Comparison of ENCODE assay signal across 12 cellular contexts in genomic region chr5:138273834-138274188, GRCh38. TPM values are rescaled to one million over a fixed set of nuclear protein-coding genes. Genes with fewer than 3 reads are reported as not detected.
DNase-seq lines count a peak whose midpoint lies in the region; ATAC-seq, FAIRE-seq and TF ChIP-seq lines count a peak whose summit lies in the region.
"Had no signal": no experiment of that assay in that cellular context is flagged by ENCODE, and none has a peak within 500 bp of the region (broad histone marks: within the 10 kb centered on the region; RNA-seq: fewer than 3 reads in every experiment).

No MANE protein-coding gene starts in this region.

- peak overlapping the region; percentile 84 for H3K4me2 ChIP-seq in GM12878 (ENCODE audit: control insufficient read depth, insufficient read depth)
- H3K4me2 ChIP-seq in mesenchymal stem cell (ENCODE audit: low read length, poor library complexity, severe bottlenecking) = peak overlapping the region; percentile 75

- TF ChIP-seq RAD21 in GM12878 (IDR thresholded peaks at IDR 0.05; ENCODE audit: insufficient read depth, low read depth, low read length) = no peak

- H3K79me2 ChIP-seq in GM12878 (ENCODE audit: control insufficient read depth, insufficient read depth, low read length) = no peaks in the 10 kb centered on the region

- BruUV-seq in GM12878 (replicated peaks; lab: Mats Ljungman, UMichigan) = no TSS peak

- ATAC-seq in heart right ventricle (no peak), GM12878 (no peak), GM18498 (IDR thresholded peaks at IDR 0.05; ENCODE audit: unreplicated experiment) (no peak)

- FAIRE-seq in GM12878 (lab: Jason Lieb, UNC) = no peak

- RAD21 ChIA-PET in GM12878 (lab: Charles Lee; ENCODE audit: unreplicated experiment) = no interaction called here

- peaks cover 0 to 28% (median 8%) of the 10 kb centered on the region in 9 donors for H3K4me1 ChIP-seq in heart right ventricle
- H3K4me1 ChIP-seq in GM12878 (ENCODE audit: control insufficient read depth, insufficient read depth, low read length) = no peaks in the 10 kb centered on the region; the same call in 1 of the 2 replicates
- H3K4me1 ChIP-seq in mesenchymal stem cell (ENCODE audit: control insufficient read depth, insufficient read depth, low read depth, low read length) = peaks cover 7% of the 10 kb centered on the region
- peaks cover 0 to 18% (median 6%) of the 10 kb centered on the region in 4 donors for H3K4me1 ChIP-seq in tibial nerve

- H3K14ac ChIP-seq in mesenchymal stem cell (ENCODE audit: low read length in 2 of 2) = peak overlapping the region in 1 of 2 experiments; percentile 94

- TF ChIP-seq EP300 in GM12878 (IDR thresholded peaks at IDR 0.05; ENCODE audit: borderline replicate concordance in 1 of 2, control insufficient read depth in 1 of 2, low read depth in 2 of 2, low read length in 2 of 2) (no peak), tibial nerve (IDR thresholded peaks at IDR 0.05) (no peak)

- TF ChIP-seq CTCF in heart right ventricle (IDR thresholded peaks at IDR 0.05) (no peak), GM12878 (IDR thresholded peaks at IDR 0.05 in 2 of 3, conservative IDR thresholded peaks at IDR 0.05 in 1 of 3; ENCODE audit: control insufficient read depth in 2 of 3, extremely low read depth in 1 of 3, insufficient read depth in 1 of 3, low read depth in 3 of 3, low read length in 3 of 3) (no peak), tibial nerve (IDR thresholded peaks at IDR 0.05) (no peak)

- POLR2A ChIA-PET in GM12878 (lab: Charles Lee) = no interaction called here

- H2AK5ac ChIP-seq in mesenchymal stem cell (ENCODE audit: low read length, severe bottlenecking) = no peak overlapping the region

- DNase-seq in heart right ventricle (no peak), cardiac septum (ENCODE audit: low spot score) (no peak), GM12878 (ENCODE audit: low read depth, low spot score) (no peak), mesenchymal stem cell (no peak), tibial nerve (ENCODE audit: low spot score in 2 of 2) (no peak), T-helper 9 cell (no peak)
- DNase-seq in effector CD8-positive, alpha-beta T cell (lab: John Stamatoyannopoulos, UW) = no peak
- DNase-seq: activated CD8-positive, alpha-beta memory T cell treated with anti-CD3 and anti-CD28 coated beads, Interleukin-2, amount 10 ng/mL, durations not matched to agents 7 days and 5 days; NCI-H1092; occipital lobe had no signal

- no peak overlapping the region for H4K91ac ChIP-seq in mesenchymal stem cell (ENCODE audit: low read length)

- H3K9ac ChIP-seq in GM12878 (ENCODE audit: control insufficient read depth, insufficient read depth, low read length) (no peak overlapping the region), mesenchymal stem cell (ENCODE audit: low read length) (no peak overlapping the region)

- peak overlapping the region; percentile 71 for H4K8ac ChIP-seq in mesenchymal stem cell (ENCODE audit: low read length)

- SMC1A ChIA-PET in GM12878 (lab: Charles Lee; ENCODE audit: uncharacterized antibody, unreplicated experiment) = no interaction called here

- CTCF ChIA-PET in GM12878 (lab: Yijun Ruan, JAX) = no interaction called here

- H2AFZ ChIP-seq in GM12878 (ENCODE audit: control insufficient read depth, low read depth, low read length) (peak overlapping the region; percentile 29), mesenchymal stem cell (ENCODE audit: low read depth, low read length) (no peak overlapping the region)

- intact Hi-C loops in heart right ventricle (cut with DNase I) = no loop called here
- intact Hi-C loops in cardiac septum (cut with DNase I) = no loop called here
- intact Hi-C loops in GM12878 (cut with micrococcal nuclease; ENCODE audit: unreplicated experiment) = no loop called here

- TF ChIP-seq POLR2A in GM12878 (IDR thresholded peaks at IDR 0.05; ENCODE audit: low read depth, low read length) (no peak), tibial nerve (IDR thresholded peaks at IDR 0.05) (no peak)

- no peak overlapping the region for H3K4ac ChIP-seq in mesenchymal stem cell (ENCODE audit: low read depth in 1 of 2, low read length in 2 of 2)

- H3K36me3 ChIP-seq in heart right ventricle (no peaks in the 10 kb centered on the region), GM12878 (ENCODE audit: control insufficient read depth in 2 of 2, insufficient read depth in 2 of 2, low read length in 1 of 2) (no peaks in the 10 kb centered on the region), mesenchymal stem cell (ENCODE audit: control insufficient read depth in 1 of 2, insufficient read depth in 2 of 2, low read depth in 1 of 2, low read length in 2 of 2) (no peaks in the 10 kb centered on the region), tibial nerve (no peaks in the 10 kb centered on the region)

- H3K27me3 ChIP-seq in heart right ventricle (peaks cover 0 to 36% (median 16%) of the 10 kb centered on the region in 7 donors), GM12878 (replicated peaks in 1 of 2; ENCODE audit: control insufficient read depth in 2 of 2, insufficient read depth in 2 of 2, low read length in 1 of 2) (peaks cover 0 to 2% of the 10 kb centered on the region in 2 experiments; a peak in 1 of 4 replicates), mesenchymal stem cell (ENCODE audit: control insufficient read depth in 1 of 2, insufficient read depth in 1 of 2, low read length in 2 of 2) (peaks cover 28 to 53% of the 10 kb centered on the region in 2 experiments), tibial nerve (peaks cover 0 to 16% of the 10 kb centered on the region in 2 donors)

- 72 to 84% methylated on average over 6 of the region's 6 CpGs for WGBS in heart right ventricle, 2 donors
- WGBS in GM12878 (ENCODE audit: insufficient coverage, insufficient replicate concordance, low lambda C conversion rate, missing lambda C conversion rate) = 66% methylated on average over 6 of the region's 6 CpGs
- 72% methylated on average over 3 of the region's 6 CpGs for WGBS in mesenchymal stem cell
- 32% methylated on average over 6 of the region's 6 CpGs for WGBS in tibial nerve, 2 donors

- H3K4me3 ChIP-seq in heart right ventricle (peak overlapping the region in 7 of 10 donors; percentile 32 to 52 (median 44)), GM12878 (no peak overlapping the region; the same call in 1 of the 2 replicates), mesenchymal stem cell (ENCODE audit: insufficient read depth in 1 of 2, low read depth in 1 of 2, low read length in 2 of 2) (peak overlapping the region; percentile 37 to 47), tibial nerve (peak overlapping the region; percentile 27 to 72 (median 50))

- H2BK12ac ChIP-seq in mesenchymal stem cell (ENCODE audit: low read length in 2 of 2) = no peak overlapping the region

- H3K79me1 ChIP-seq in mesenchymal stem cell (replicated peaks; ENCODE audit: low read length, poor library complexity, severe bottlenecking) = no peaks in the 10 kb centered on the region

- H3K23ac ChIP-seq in mesenchymal stem cell (ENCODE audit: low read length in 2 of 2) = peak overlapping the region in 1 of 2 experiments; percentile 14

- H3K9me3 ChIP-seq in heart right ventricle (no peaks in the 10 kb centered on the region), GM12878 (replicated peaks; ENCODE audit: control insufficient read depth, insufficient read depth, low read length) (no peaks in the 10 kb centered on the region), mesenchymal stem cell (ENCODE audit: control insufficient read depth, low read length) (no peaks in the 10 kb centered on the region), tibial nerve (no peaks in the 10 kb centered on the region)

- H2BK15ac ChIP-seq in mesenchymal stem cell (ENCODE audit: low read depth, poor library complexity, severe bottlenecking) = no peak overlapping the region

- in situ Hi-C loops in GM12878 (cut with MboI) = no loop called here

- no peak overlapping the region for H2BK120ac ChIP-seq in mesenchymal stem cell (ENCODE audit: low read depth, low read length)

- no peak overlapping the region for H2BK5ac ChIP-seq in mesenchymal stem cell (ENCODE audit: low read depth, low read length, poor library complexity, severe bottlenecking)

- H3K27ac ChIP-seq in heart right ventricle = no peak overlapping the region
- no peak overlapping the region for H3K27ac ChIP-seq in GM12878 (ENCODE audit: control insufficient read depth, insufficient read depth)
- H3K27ac ChIP-seq in mesenchymal stem cell (ENCODE audit: low read length, poor library complexity, severe bottlenecking) = no peak overlapping the region
- peak overlapping the region; percentile 6 to 90 (median 74) for H3K27ac ChIP-seq in tibial nerve
- H3K27ac ChIP-seq: C4-2B had no signal

- no peaks in the 10 kb centered on the region for H4K20me1 ChIP-seq in GM12878 (ENCODE audit: control insufficient read depth, insufficient read depth)

- no peak overlapping the region for H3K18ac ChIP-seq in mesenchymal stem cell (ENCODE audit: low read depth in 1 of 2, low read length in 2 of 2)

RNA-seq across cellular contexts. Expression of gene GFRA3, which starts 0.6 kb away (rescaled TPM):
- 1 to 10 TPM in 1 of 10 donors, under 1 TPM in 8, not detected in 1; 0.15 to 1.7 (median 0.87) TPM for total RNA-seq in heart right ventricle
- 1 to 10 TPM in 1 of 2 donors, under 1 TPM in 1; 0.59 to 1.4 TPM for polyA plus RNA-seq in heart right ventricle
- 0.48 TPM for total RNA-seq in cardiac septum
- 0.32 TPM in 1 of 2 replicates, not detected in the other for total RNA-seq in GM12878 (2013; cell fraction: nucleolus; rRNA removed)
- not detected in 2 replicates for total RNA-seq in GM12878 (2014; rRNA removed)
- not detected in 2 replicates for total RNA-seq in GM12878 (2014; rRNA removed; fragmentation: Illumina TruSeq; extraction: Trizol)
- 0.10 TPM in 1 of 2 replicates, not detected in the other for total RNA-seq in GM12878 (2021)
- polyA plus RNA-seq in GM12878 (2011; ENCODE audit: low read depth) = not detected
- not detected in 2 replicates for polyA plus RNA-seq in GM12878 (2011; rRNA removed)
- polyA plus RNA-seq in GM12878 (2011; cell fraction: cytosol; rRNA removed) = 0.04 and 0.07 TPM in 2 replicates
- 0.15 TPM in 1 of 2 replicates, not detected in the other for polyA plus RNA-seq in GM12878 (2011; cell fraction: nucleus; rRNA removed)
- polyA plus RNA-seq in GM12878 (2012) = 0.11 TPM in 1 of 2 replicates, not detected in the other
- polyA plus RNA-seq in GM12878 (2014; fragmentation: Illumina TruSeq; extraction: Trizol) = 0.06 TPM in 1 of 2 replicates, not detected in the other
- polyA plus RNA-seq in GM12878 (2014; fragmentation: Nextera tagmentation; extraction: Ambion mirVana) = not detected
- 0.24 TPM in 1 of 2 replicates, not detected in the other for polyA plus RNA-seq in GM12878 (2014; rRNA removed)
- under 1 TPM in 1 of 2 experiments, not detected in 1; 0.08 TPM for polyA plus RNA-seq in GM12878 (2016; fragmentation: Nextera tagmentation; extraction: Ambion mirVana)
- polyA minus RNA-seq in GM12878 (2011; rRNA and poly(A)+ RNA removed) = not detected in 2 replicates
- not detected in 2 replicates for polyA minus RNA-seq in GM12878 (2011; cell fraction: cytosol; rRNA and poly(A)+ RNA removed)
- polyA minus RNA-seq in GM12878 (2011; cell fraction: nucleus; rRNA and poly(A)+ RNA removed) = not detected in 2 replicates
- polyA plus RNA-seq in mesenchymal stem cell (2013, experiment 1 of 2) = not detected
- not detected for polyA plus RNA-seq in mesenchymal stem cell (2013, experiment 2 of 2)
- 1 to 10 TPM; 1.8 to 5.9 (median 4.1) TPM for total RNA-seq in tibial nerve

RNA-seq across cellular contexts. Expression of gene CDC25C, which starts 57.8 kb away (rescaled TPM):
- total RNA-seq in heart right ventricle (under 1 TPM in 5 of 10 donors, not detected in 5; 0.13 to 0.74 (median 0.38) TPM), cardiac septum (0.19 TPM), GM12878 (2014; rRNA removed) (12.2 and 14.4 TPM in 2 replicates), GM12878 (2014; rRNA removed; fragmentation: Illumina TruSeq; extraction: Trizol) (15.1 and 15.4 TPM in 2 replicates), GM12878 (2021) (9.2 and 10.2 TPM in 2 replicates), tibial nerve (under 1 TPM in 1 of 4 donors, not detected in 3; 0.60 TPM)
- polyA plus RNA-seq in heart right ventricle (under 1 TPM in 1 of 2 donors, not detected in 1; 0.03 TPM), GM12878 (2011; rRNA removed) (30.7 and 38.9 TPM in 2 replicates), GM12878 (2014; fragmentation: Illumina TruSeq; extraction: Trizol) (15.9 and 21.4 TPM in 2 replicates), GM12878 (2014; fragmentation: Nextera tagmentation; extraction: Ambion mirVana) (10 to 100 TPM; 14.0 to 14.3 TPM), GM12878 (2014; rRNA removed) (11.4 and 11.6 TPM in 2 replicates), GM12878 (2016; fragmentation: Nextera tagmentation; extraction: Ambion mirVana) (10 to 100 TPM; 15.5 to 15.9 TPM)
- 20.1 and 22.2 TPM in 2 replicates for total RNA-seq in GM12878 (2013; cell fraction: nucleolus; rRNA removed)
- 5.7 TPM for polyA plus RNA-seq in GM12878 (2011; ENCODE audit: low read depth)
- polyA plus RNA-seq in GM12878 (2011; cell fraction: cytosol; rRNA removed) = 18.7 and 21.1 TPM in 2 replicates
- polyA plus RNA-seq in GM12878 (2011; cell fraction: nucleus; rRNA removed) = 19.3 and 20.4 TPM in 2 replicates
- polyA plus RNA-seq in GM12878 (2012) = 4.4 and 8.1 TPM in 2 replicates
- 21.7 and 22.5 TPM in 2 replicates for polyA minus RNA-seq in GM12878 (2011; rRNA and poly(A)+ RNA removed)
- 7.2 and 8.8 TPM in 2 replicates for polyA minus RNA-seq in GM12878 (2011; cell fraction: cytosol; rRNA and poly(A)+ RNA removed)
- 11.6 and 13.6 TPM in 2 replicates for polyA minus RNA-seq in GM12878 (2011; cell fraction: nucleus; rRNA and poly(A)+ RNA removed)
- polyA plus RNA-seq in mesenchymal stem cell (2013, experiment 1 of 2) = 1.3 TPM
- polyA plus RNA-seq in mesenchymal stem cell (2013, experiment 2 of 2) = 1.3 TPM

Comparison
In these comparisons a context has a peak if more than half of its experiments do, and no peak if none do; other contexts are left out.
1. H3K27ac ChIP-seq: peak in tibial nerve (4 of 4); none in heart right ventricle (0 of 10), GM12878 (single experiment) and mesenchymal stem cell (single experiment).